In the genomic region with DNA sequence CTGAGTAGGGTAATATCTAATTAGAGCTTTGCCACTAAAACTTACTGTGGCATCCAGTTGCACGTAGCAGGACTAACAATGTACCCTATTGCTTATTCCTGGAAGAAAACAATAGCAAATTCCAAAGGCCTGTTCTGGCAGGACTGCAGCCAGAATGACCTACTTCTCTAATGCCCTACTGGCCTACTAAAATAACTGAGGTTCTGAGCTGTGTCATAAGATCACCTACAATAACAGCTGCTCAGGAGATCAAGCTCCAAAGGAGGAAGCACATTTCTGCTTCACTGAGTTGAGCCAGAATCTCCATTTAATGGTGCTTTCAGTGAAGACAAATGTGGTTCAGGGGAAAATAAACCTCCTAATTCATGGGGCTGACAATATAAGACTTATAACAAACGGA, we compare ENCODE assay signal across 13 cellular contexts. TPM values are rescaled to one million over a fixed set of nuclear protein-coding genes. Genes with fewer than 3 reads are reported as not detected.
DNase-seq lines count a peak whose midpoint lies in the region; ATAC-seq, FAIRE-seq and TF ChIP-seq lines count a peak whose summit lies in the region.
"Had no signal": no experiment of that assay in that cellular context is flagged by ENCODE, and none has a peak within 500 bp of the region (broad histone marks: within the 10 kb centered on the region; RNA-seq: fewer than 3 reads in every experiment).

No MANE protein-coding gene starts in this region.

- H3K4ac ChIP-seq in mesendoderm (ENCODE audit: low read depth, low read length): no peak overlapping the region

- H2BK5ac ChIP-seq in mesendoderm (ENCODE audit: low read length): no peak overlapping the region

- H3K4me1 Mint-ChIP-seq in activated CD4-positive, alpha-beta T cell treated with anti-CD3 and anti-CD28 coated beads for 36 hours: no peaks in the 10 kb centered on the region
- H3K4me1 Mint-ChIP-seq: central memory CD8-positive, alpha-beta T cell had no signal

- intact Hi-C loops in pancreas (cut with DNase I): no loop called here
- intact Hi-C loops in activated CD4-positive, alpha-beta T cell treated with anti-CD3 and anti-CD28 coated beads for 36 hours (cut with DNase I, micrococcal nuclease): no loop called here

- no peak overlapping the region for H3K4me2 ChIP-seq in mesendoderm (ENCODE audit: low read length)

- no peaks in the 10 kb centered on the region for H3K79me1 ChIP-seq in mesendoderm (ENCODE audit: low read length)

- H3K4me3 ChIP-seq in pancreas (no peak overlapping the region), mesendoderm (ENCODE audit: low read length) (no peak overlapping the region)
- H3K4me3 ChIP-seq: stomach had no signal

- H3K9me3 Mint-ChIP-seq in activated CD4-positive, alpha-beta T cell treated with anti-CD3 and anti-CD28 coated beads for 36 hours (ENCODE audit: low read depth): no peaks in the 10 kb centered on the region
- H3K9me3 Mint-ChIP-seq: central memory CD8-positive, alpha-beta T cell; T-helper 2 cell treated with Interferon-gamma antibody and Interleukin-4, amounts not matched to agents 5 μg/mL and 100 μg/mL, for 36 hours had no signal

- no peak overlapping the region for H3K9ac ChIP-seq in mesendoderm (ENCODE audit: low read length)

- WGBS in pancreas, 2 donors: 52 to 61% methylated on average over 2 of the region's 2 CpGs
- WGBS in mesendoderm (ENCODE audit: extremely low coverage, insufficient coverage, low lambda C conversion rate): no CpG with 5 or more reads among the region's 2 CpGs

- H3K27ac Mint-ChIP-seq in activated CD4-positive, alpha-beta T cell treated with anti-CD3 and anti-CD28 coated beads for 36 hours: no peak overlapping the region
- H3K27ac Mint-ChIP-seq: T-helper 2 cell treated with Interferon-gamma antibody and Interleukin-4, amounts not matched to agents 5 μg/mL and 100 μg/mL, for 36 hours had no signal

- no peak overlapping the region for H3K56ac ChIP-seq in mesendoderm (ENCODE audit: low read length)

- no peak for TF ChIP-seq CTCF in RWPE1 (conservative IDR thresholded peaks at IDR 0.05; ENCODE audit: low read depth)
- no peak for TF ChIP-seq CTCF in pancreas (IDR thresholded peaks at IDR 0.05)

- H3K4me1 ChIP-seq in pancreas: peaks cover 0 to 6% (median 0%) of the 10 kb centered on the region in 3 donors
- H3K4me1 ChIP-seq in mesendoderm (ENCODE audit: control insufficient read depth, low read depth, low read length): no peaks in the 10 kb centered on the region

- H3K79me2 ChIP-seq in mesendoderm (ENCODE audit: control insufficient read depth, insufficient read depth, low read length): no peaks in the 10 kb centered on the region

- no peaks in the 10 kb centered on the region for H3K36me3 Mint-ChIP-seq in activated CD4-positive, alpha-beta T cell treated with anti-CD3 and anti-CD28 coated beads for 36 hours (ENCODE audit: low read depth)

- ATAC-seq in pancreas (peak in 3 of 4 donors; percentile 68 to 82 (median 72)), GM18498 (IDR thresholded peaks at IDR 0.05; ENCODE audit: unreplicated experiment) (no peak)
- ATAC-seq in activated CD4-positive, alpha-beta T cell treated with anti-CD3 and anti-CD28 coated beads for 36 hours: no peak

- no peak overlapping the region for H4K5ac ChIP-seq in mesendoderm (ENCODE audit: low read length)

- no peak overlapping the region for H3K23ac ChIP-seq in mesendoderm (ENCODE audit: low read length)

- H3K27me3 Mint-ChIP-seq in activated CD4-positive, alpha-beta T cell treated with anti-CD3 and anti-CD28 coated beads for 36 hours: peaks cover 3% of the 10 kb centered on the region
- H3K27me3 Mint-ChIP-seq: central memory CD8-positive, alpha-beta T cell had no signal

- CTCF ChIA-PET in RWPE1 (lab: Yijun Ruan, JAX): no interaction called here
- CTCF ChIA-PET in activated CD4-positive, alpha-beta T cell treated with anti-CD3 and anti-CD28 coated beads for 36 hours (lab: Charles Lee): no interaction called here

- H2BK120ac ChIP-seq in mesendoderm (ENCODE audit: low read depth, low read length): no peak overlapping the region

- H3K4me3 Mint-ChIP-seq in activated CD4-positive, alpha-beta T cell treated with anti-CD3 and anti-CD28 coated beads for 36 hours: no peak overlapping the region
- H3K4me3 Mint-ChIP-seq: central memory CD8-positive, alpha-beta T cell; T-helper 2 cell treated with Interferon-gamma antibody and Interleukin-4, amounts not matched to agents 5 μg/mL and 100 μg/mL, for 36 hours had no signal

- POLR2A ChIA-PET in RWPE1 (lab: Yijun Ruan, JAX; ENCODE audit: low non-redundant PET): no interaction called here
- POLR2A ChIA-PET in activated CD4-positive, alpha-beta T cell treated with anti-CD3 and anti-CD28 coated beads for 36 hours (lab: Charles Lee): no interaction called here

- FAIRE-seq in pancreas (lab: Jason Lieb, UNC): no peak
- FAIRE-seq in GM19239 (lab: Jason Lieb, UNC): no peak
- FAIRE-seq: GM12891 had no signal

- H3K18ac ChIP-seq in mesendoderm (ENCODE audit: low read length): no peak overlapping the region

- H2AK5ac ChIP-seq in mesendoderm (ENCODE audit: low read length): no peak overlapping the region

- DNase-seq in GM03348 (ENCODE audit: low spot score) (peak; percentile 35), RWPE1 (ENCODE audit: low spot score) (peak; percentile 71), epithelial cell of prostate (ENCODE audit: low read depth, low spot score) (peak; percentile 79), pancreas (peak in 1 of 6 donors; percentile 9), GM19239 (ENCODE audit: insufficient read length, low spot score) (no peak), mesendoderm (no peak)
- DNase-seq in activated CD4-positive, alpha-beta T cell treated with anti-CD3 and anti-CD28 coated beads for 36 hours: no peak
- DNase-seq: NCI-H69, stomach had no signal

- H3K27me3 ChIP-seq in pancreas (no peaks in the 10 kb centered on the region), mesendoderm (ENCODE audit: insufficient read depth, low read length, poor library complexity) (no peaks in the 10 kb centered on the region)
- H3K27me3 ChIP-seq: stomach had no signal

- no peak overlapping the region for H4K8ac ChIP-seq in mesendoderm (ENCODE audit: low read depth, low read length)

- no peak overlapping the region for H2BK15ac ChIP-seq in mesendoderm (replicated peaks; ENCODE audit: low read depth)

- H3K9me3 ChIP-seq in pancreas: no peaks in the 10 kb centered on the region
- H3K9me3 ChIP-seq: stomach had no signal

- H3K27ac ChIP-seq in RWPE1 (no peak overlapping the region), epithelial cell of prostate (peak overlapping the region; percentile 36), pancreas (no peak overlapping the region), mesendoderm (ENCODE audit: low read depth, low read length) (no peak overlapping the region)
- H3K27ac ChIP-seq: stomach had no signal

- no peaks in the 10 kb centered on the region for H3K36me3 ChIP-seq in pancreas
- no peaks in the 10 kb centered on the region for H3K36me3 ChIP-seq in mesendoderm (ENCODE audit: control insufficient read depth, insufficient read depth, low read length)
- H3K36me3 ChIP-seq: stomach had no signal

RNA-seq across cellular contexts. Expression of a gene that starts 42.2 kb away (rescaled TPM):
- total RNA-seq in pancreas: 10 to 100 TPM in 2 of 6 donors, 1 to 10 TPM in 2, under 1 TPM in 2; 0.37 to 43.2 (median 2.9) TPM
- 10 to 100 TPM in 1 of 2 donors, 1 to 10 TPM in 1; 1.9 to 13.6 TPM for polyA plus RNA-seq in pancreas
- polyA plus RNA-seq in mesendoderm (2013, experiment 1 of 2): not detected
- not detected for polyA plus RNA-seq in mesendoderm (2013, experiment 2 of 2)
- total RNA-seq in activated CD4-positive, alpha-beta T cell treated with anti-CD3 and anti-CD28 coated beads for 36 hours: under 1 TPM; 0.76 to 0.80 TPM

Comparison
In these comparisons a context has a peak if more than half of its experiments do, and no peak if none do; other contexts are left out.
1. DNase-seq: peak in GM03348 (single experiment), RWPE1 (single experiment) and epithelial cell of prostate (single experiment); none in GM19239 (single experiment), mesendoderm (single experiment) and activated CD4-positive, alpha-beta T cell treated with anti-CD3 and anti-CD28 coated beads for 36 hours (single experiment).
2. ATAC-seq: peak in pancreas (3 of 4); none in GM18498 (single experiment) and activated CD4-positive, alpha-beta T cell treated with anti-CD3 and anti-CD28 coated beads for 36 hours (single experiment).